In the genomic region with DNA sequence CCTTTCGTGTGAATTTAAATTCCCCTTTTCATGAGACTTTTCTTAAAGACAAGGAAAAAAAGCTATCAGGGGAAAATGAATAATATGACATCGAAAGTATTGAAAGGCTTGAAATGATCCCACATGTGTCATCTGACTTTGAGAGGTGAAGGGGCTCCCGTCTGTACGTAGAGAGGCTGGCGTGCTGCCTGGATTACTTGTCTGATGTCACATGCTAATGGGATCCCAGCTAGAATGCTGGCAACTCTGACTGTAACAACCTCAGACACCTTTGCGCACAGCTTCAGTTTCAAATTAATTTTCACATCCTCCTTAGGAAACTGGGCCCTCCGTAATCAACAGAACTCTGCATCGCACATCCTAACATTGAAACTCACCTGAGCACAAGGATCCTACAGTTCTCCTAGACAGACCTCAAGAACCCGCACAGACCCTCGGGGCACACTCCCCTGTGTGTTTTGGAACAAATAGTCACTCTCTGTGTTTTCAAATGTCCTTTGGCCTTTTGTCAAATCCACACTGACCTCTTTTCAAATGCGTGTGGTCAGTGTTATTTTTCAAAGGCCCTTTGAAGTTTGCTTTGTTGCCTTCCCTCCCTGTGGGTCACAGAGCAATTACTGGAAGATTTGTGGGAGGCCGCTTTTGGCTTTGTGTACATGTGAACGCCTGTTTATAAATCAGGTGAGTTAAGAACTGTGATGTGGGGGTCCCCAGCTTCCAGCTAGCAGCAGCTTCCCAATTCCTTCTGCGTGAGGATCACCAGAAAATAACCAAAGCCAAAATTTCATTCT, we compare ENCODE assay signal across 1 cellular context.
TF ChIP-seq lines count a peak whose summit lies in the region.

No MANE protein-coding gene starts in this region.

TF ChIP-seq in HepG2, 621 proteins besides CTCF, POLR2A, EP300 and RAD21 (continued from another document):
- TF ChIP-seq, protein P1, sequence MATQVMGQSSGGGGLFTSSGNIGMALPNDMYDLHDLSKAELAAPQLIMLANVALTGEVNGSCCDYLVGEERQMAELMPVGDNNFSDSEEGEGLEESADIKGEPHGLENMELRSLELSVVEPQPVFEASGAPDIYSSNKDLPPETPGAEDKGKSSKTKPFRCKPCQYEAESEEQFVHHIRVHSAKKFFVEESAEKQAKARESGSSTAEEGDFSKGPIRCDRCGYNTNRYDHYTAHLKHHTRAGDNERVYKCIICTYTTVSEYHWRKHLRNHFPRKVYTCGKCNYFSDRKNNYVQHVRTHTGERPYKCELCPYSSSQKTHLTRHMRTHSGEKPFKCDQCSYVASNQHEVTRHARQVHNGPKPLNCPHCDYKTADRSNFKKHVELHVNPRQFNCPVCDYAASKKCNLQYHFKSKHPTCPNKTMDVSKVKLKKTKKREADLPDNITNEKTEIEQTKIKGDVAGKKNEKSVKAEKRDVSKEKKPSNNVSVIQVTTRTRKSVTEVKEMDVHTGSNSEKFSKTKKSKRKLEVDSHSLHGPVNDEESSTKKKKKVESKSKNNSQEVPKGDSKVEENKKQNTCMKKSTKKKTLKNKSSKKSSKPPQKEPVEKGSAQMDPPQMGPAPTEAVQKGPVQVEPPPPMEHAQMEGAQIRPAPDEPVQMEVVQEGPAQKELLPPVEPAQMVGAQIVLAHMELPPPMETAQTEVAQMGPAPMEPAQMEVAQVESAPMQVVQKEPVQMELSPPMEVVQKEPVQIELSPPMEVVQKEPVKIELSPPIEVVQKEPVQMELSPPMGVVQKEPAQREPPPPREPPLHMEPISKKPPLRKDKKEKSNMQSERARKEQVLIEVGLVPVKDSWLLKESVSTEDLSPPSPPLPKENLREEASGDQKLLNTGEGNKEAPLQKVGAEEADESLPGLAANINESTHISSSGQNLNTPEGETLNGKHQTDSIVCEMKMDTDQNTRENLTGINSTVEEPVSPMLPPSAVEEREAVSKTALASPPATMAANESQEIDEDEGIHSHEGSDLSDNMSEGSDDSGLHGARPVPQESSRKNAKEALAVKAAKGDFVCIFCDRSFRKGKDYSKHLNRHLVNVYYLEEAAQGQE (IDR thresholded peaks at IDR 0.05; ENCODE audit: borderline replicate concordance in 1 of 2, low read depth in 1 of 2, low read length in 2 of 2): peak in 1 of 2 experiments; percentile 70; a peak in 2 of 4 replicates
- TF ChIP-seq PRMT3 (CRISPR knock-in tag; IDR thresholded peaks at IDR 0.05; ENCODE audit: borderline replicate concordance, low read depth) (no peak), ZNF430 (CRISPR knock-in tag; IDR thresholded peaks at IDR 0.05) (peak; percentile 95), NFE2L2 (IDR thresholded peaks at IDR 0.05; ENCODE audit: low read length) (no peak), ZNF33B (CRISPR knock-in tag; IDR thresholded peaks at IDR 0.05) (no peak; the same call in 1 of the 2 replicates), SAP130 (CRISPR knock-in tag; IDR thresholded peaks at IDR 0.05; ENCODE audit: low read depth) (peak; percentile 93), MEIS2 (CRISPR knock-in tag; IDR thresholded peaks at IDR 0.05) (peak; percentile 89), TAF1 (CRISPR knock-in tag; IDR thresholded peaks at IDR 0.05) (peak; percentile 48; the same call in 1 of the 2 replicates), SIX4 (CRISPR knock-in tag; IDR thresholded peaks at IDR 0.05) (peak; percentile 99), CC2D1A (CRISPR knock-in tag; IDR thresholded peaks at IDR 0.05) (no peak), GZF1 (CRISPR knock-in tag; IDR thresholded peaks at IDR 0.05) (0 out of 2 replicates have a peak, but pooled peaks have one; percentile 70), ZNF446 (CRISPR knock-in tag; IDR thresholded peaks at IDR 0.05) (no peak), ZNF333 (CRISPR knock-in tag; IDR thresholded peaks at IDR 0.05; ENCODE audit: borderline replicate concordance) (no peak)
- TF ChIP-seq, protein P2, sequence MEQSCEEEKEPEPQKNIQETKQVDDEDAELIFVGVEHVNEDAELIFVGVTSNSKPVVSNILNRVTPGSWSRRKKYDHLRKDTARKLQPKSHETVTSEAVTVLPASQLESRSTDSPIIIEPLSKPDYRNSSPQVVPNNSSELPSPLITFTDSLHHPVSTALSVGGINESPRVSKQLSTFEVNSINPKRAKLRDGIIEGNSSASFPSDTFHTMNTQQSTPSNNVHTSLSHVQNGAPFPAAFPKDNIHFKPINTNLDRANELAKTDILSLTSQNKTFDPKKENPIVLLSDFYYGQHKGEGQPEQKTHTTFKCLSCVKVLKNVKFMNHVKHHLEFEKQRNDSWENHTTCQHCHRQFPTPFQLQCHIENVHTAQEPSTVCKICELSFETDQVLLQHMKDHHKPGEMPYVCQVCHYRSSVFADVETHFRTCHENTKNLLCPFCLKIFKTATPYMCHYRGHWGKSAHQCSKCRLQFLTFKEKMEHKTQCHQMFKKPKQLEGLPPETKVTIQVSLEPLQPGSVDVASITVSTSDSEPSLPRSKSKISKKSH (CRISPR knock-in tag; IDR thresholded peaks at IDR 0.05; ENCODE audit: borderline replicate concordance): no peak
- TF ChIP-seq, protein P3, sequence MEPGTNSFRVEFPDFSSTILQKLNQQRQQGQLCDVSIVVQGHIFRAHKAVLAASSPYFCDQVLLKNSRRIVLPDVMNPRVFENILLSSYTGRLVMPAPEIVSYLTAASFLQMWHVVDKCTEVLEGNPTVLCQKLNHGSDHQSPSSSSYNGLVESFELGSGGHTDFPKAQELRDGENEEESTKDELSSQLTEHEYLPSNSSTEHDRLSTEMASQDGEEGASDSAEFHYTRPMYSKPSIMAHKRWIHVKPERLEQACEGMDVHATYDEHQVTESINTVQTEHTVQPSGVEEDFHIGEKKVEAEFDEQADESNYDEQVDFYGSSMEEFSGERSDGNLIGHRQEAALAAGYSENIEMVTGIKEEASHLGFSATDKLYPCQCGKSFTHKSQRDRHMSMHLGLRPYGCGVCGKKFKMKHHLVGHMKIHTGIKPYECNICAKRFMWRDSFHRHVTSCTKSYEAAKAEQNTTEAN (CRISPR knock-in tag; conservative IDR thresholded peaks at IDR 0.05): peak; percentile 97
- TF ChIP-seq, protein P4, sequence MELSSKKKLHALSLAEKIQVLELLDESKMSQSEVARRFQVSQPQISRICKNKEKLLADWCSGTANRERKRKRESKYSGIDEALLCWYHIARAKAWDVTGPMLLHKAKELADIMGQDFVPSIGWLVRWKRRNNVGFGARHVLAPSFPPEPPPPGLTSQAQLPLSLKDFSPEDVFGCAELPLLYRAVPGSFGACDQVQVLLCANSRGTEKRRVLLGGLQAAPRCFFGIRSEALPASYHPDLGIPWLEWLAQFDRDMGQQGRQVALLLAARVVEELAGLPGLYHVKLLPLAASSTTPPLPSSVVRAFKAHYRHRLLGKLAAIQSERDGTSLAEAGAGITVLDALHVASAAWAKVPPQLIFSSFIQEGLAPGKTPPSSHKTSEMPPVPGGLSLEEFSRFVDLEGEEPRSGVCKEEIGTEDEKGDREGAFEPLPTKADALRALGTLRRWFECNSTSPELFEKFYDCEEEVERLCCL (CRISPR knock-in tag; IDR thresholded peaks at IDR 0.05; ENCODE audit: borderline replicate concordance): no peak
